ENCODE assay signal across 8 cellular contexts in the genomic region with DNA sequence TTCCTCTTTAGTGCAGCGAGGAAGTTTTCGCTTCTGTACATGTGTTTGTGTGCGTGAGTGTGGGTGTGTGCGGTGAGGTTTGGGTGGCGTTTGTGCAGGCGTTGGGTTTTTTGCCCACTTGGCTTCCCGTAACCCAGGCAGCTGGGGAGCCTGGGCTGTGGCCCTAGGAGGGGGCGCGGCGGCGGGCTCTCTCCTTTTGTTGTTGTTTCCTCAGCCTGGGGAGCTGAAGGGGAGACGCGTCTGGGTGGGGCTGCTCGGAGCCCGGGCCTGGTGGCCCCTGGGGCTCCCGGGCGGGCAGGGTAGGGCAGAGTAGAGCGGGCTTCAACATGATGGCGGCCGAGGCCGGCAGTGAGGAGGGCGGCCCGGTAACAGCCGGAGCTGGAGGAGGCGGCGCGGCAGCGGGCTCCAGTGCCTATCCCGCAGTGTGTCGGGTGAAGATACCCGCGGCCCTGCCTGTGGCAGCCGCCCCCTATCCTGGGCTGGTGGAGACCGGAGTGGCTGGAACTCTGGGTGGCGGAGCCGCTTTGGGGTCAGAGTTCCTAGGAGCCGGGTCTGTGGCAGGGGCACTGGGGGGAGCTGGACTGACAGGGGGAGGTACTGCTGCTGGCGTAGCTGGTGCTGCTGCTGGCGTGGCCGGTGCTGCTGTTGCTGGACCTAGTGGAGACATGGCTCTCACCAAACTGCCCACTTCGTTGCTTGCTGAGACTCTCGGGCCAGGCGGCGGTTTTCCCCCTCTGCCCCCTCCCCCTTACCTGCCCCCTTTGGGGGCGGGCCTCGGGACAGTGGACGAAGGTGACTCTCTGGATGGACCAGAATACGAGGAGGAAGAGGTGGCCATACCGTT. TPM values are rescaled to one million over a fixed set of nuclear protein-coding genes. Genes with fewer than 3 reads are reported as not detected.
DNase-seq lines count a peak whose midpoint lies in the region; ATAC-seq and TF ChIP-seq lines count a peak whose summit lies in the region.

No MANE protein-coding gene starts in this region.

- H3K4me3 ChIP-seq in Caco-2 (ENCODE audit: low read depth, low read length) (peak overlapping the region; percentile 96), osteoblast (ENCODE audit: insufficient read depth, low read length) (peak overlapping the region; percentile 92), thymus (ENCODE audit: low read length) (peak overlapping the region; percentile 76)

- H3K4me1 Mint-ChIP-seq in Caco-2 (ENCODE audit: low read depth, unreplicated experiment) = peaks cover 13% of the 10 kb centered on the region
- peaks cover 25% of the 10 kb centered on the region for H3K4me1 Mint-ChIP-seq in activated naive CD8-positive, alpha-beta T cell treated with anti-CD3 and anti-CD28 coated beads for 36 hours

- H3K36me3 Mint-ChIP-seq in Caco-2 (ENCODE audit: insufficient read depth, unreplicated experiment) = peaks cover 27% of the 10 kb centered on the region
- H3K36me3 Mint-ChIP-seq in activated naive CD8-positive, alpha-beta T cell treated with anti-CD3 and anti-CD28 coated beads for 36 hours = peaks cover 22% of the 10 kb centered on the region

- in situ Hi-C loops in SK-MEL-5 (cut with HindIII; ENCODE audit: low pct_unique_long_range_greater_than_20kb, low sequenced_read_pairs) = no loop called here

- no peaks in the 10 kb centered on the region for H3K9me3 Mint-ChIP-seq in Caco-2 (ENCODE audit: unreplicated experiment)
- H3K9me3 Mint-ChIP-seq in activated naive CD8-positive, alpha-beta T cell treated with anti-CD3 and anti-CD28 coated beads for 36 hours = no peaks in the 10 kb centered on the region

- peak overlapping the region; percentile 83 for H3K27ac Mint-ChIP-seq in Caco-2 (ENCODE audit: unreplicated experiment)
- H3K27ac Mint-ChIP-seq in activated naive CD8-positive, alpha-beta T cell treated with anti-CD3 and anti-CD28 coated beads for 36 hours = peak overlapping the region; percentile 95

- POLR2A ChIA-PET in Caco-2 (lab: Charles Lee) = interaction anchor here (0.6 to 1.4 kb wide), 5 partner anchors 53 to 287 kb away, joined by 4 to 6 read pairs (median 4); partner anchors contain the start of gene CCNH

- no peaks in the 10 kb centered on the region for H3K27me3 Mint-ChIP-seq in Caco-2 (ENCODE audit: insufficient read depth, unreplicated experiment)
- H3K27me3 Mint-ChIP-seq in activated naive CD8-positive, alpha-beta T cell treated with anti-CD3 and anti-CD28 coated beads for 36 hours = peaks cover 3% of the 10 kb centered on the region

- H3K27ac ChIP-seq in osteoblast (ENCODE audit: low read depth, low read length) (peak overlapping the region; percentile 76), thymus (ENCODE audit: low read depth) (peak overlapping the region; percentile 90)

- CTCF ChIA-PET in Caco-2 (lab: Charles Lee) = interaction anchor here (1.1 kb wide), 1 partner anchor 198 kb away, joined by 4 read pairs; no protein-coding TSS in a partner anchor

- peak overlapping the region; percentile 86 for H3K4me2 ChIP-seq in osteoblast (ENCODE audit: insufficient read depth, low read length)

- H4K20me1 ChIP-seq in osteoblast (ENCODE audit: insufficient read depth, low read length) = peaks cover 10% of the 10 kb centered on the region

- H3K4me1 ChIP-seq in Caco-2 (peaks cover 6% of the 10 kb centered on the region), osteoblast (ENCODE audit: insufficient read depth, low read length) (peaks cover 6% of the 10 kb centered on the region), thymus (ENCODE audit: control insufficient read depth, insufficient read depth, low read length) (peaks cover 8% of the 10 kb centered on the region)

- DNase-seq in Caco-2 = peak; percentile 77 to 81
- peak; percentile 54 for DNase-seq in SK-MEL-5 (ENCODE audit: low read depth, low spot score)
- peak; percentile 80 for DNase-seq in activated naive CD8-positive, alpha-beta T cell treated with anti-CD3 and anti-CD28 coated beads for 36 hours
- peak; percentile 66 to 91 (median 83) for DNase-seq in head of caudate nucleus
- DNase-seq in osteoblast (ENCODE audit: insufficient read length, low spot score, missing footprints) = peak; percentile 90

- TF ChIP-seq CTCF in Caco-2 (IDR thresholded peaks at IDR 0.05; ENCODE audit: insufficient read depth in 1 of 2, low read depth in 1 of 2, low read length in 1 of 2, severe bottlenecking in 1 of 2, unreplicated experiment in 1 of 2) (no peak), osteoblast (IDR thresholded peaks at IDR 0.05; ENCODE audit: extremely low read depth, low read depth, low read length) (no peak)

- H3K9me3 ChIP-seq in Caco-2 = no peaks in the 10 kb centered on the region
- H3K9me3 ChIP-seq in osteoblast (ENCODE audit: low read depth, low read length) = no peaks in the 10 kb centered on the region
- no peaks in the 10 kb centered on the region for H3K9me3 ChIP-seq in thymus (ENCODE audit: control insufficient read depth)

- no TSS peak for BruUV-seq in Caco-2 (replicated peaks; lab: Mats Ljungman, UMichigan)

- H3K4me3 Mint-ChIP-seq in Caco-2 (ENCODE audit: unreplicated experiment) = peak overlapping the region; percentile 81
- H3K4me3 Mint-ChIP-seq in activated naive CD8-positive, alpha-beta T cell treated with anti-CD3 and anti-CD28 coated beads for 36 hours = peak overlapping the region; percentile 96

- intact Hi-C loops in Caco-2 (cut with micrococcal nuclease; ENCODE audit: unreplicated experiment) = loop anchor here (2.0 to 5.0 kb wide), 2 partner anchors 42 to 119 kb away; no protein-coding TSS in a partner anchor
- intact Hi-C loops in head of caudate nucleus (cut with DNase I) = loop anchor here (10.0 kb wide), 1 partner anchor 146 kb away; the partner anchor contains the start of gene CCNH

- H3K27me3 ChIP-seq in Caco-2 (replicated peaks; ENCODE audit: control insufficient read depth, insufficient read depth, low read length) (no peaks in the 10 kb centered on the region), osteoblast (ENCODE audit: insufficient read depth, low read length) (no peaks in the 10 kb centered on the region), thymus (ENCODE audit: control insufficient read depth, insufficient read depth) (no peaks in the 10 kb centered on the region)

- no peaks in the 10 kb centered on the region for H3K36me3 ChIP-seq in Caco-2 (ENCODE audit: control insufficient read depth, insufficient read depth, low read length)
- peaks cover 10% of the 10 kb centered on the region for H3K36me3 ChIP-seq in osteoblast (ENCODE audit: insufficient read depth, low read length)
- no peaks in the 10 kb centered on the region for H3K36me3 ChIP-seq in thymus (ENCODE audit: control insufficient read depth, insufficient read depth)

- ATAC-seq in GM19452 (IDR thresholded peaks at IDR 0.05; ENCODE audit: unreplicated experiment) (peak; percentile 66), HG03558 (IDR thresholded peaks at IDR 0.05; ENCODE audit: extremely low read depth, unreplicated experiment) (peak; percentile 31)

- H2AFZ ChIP-seq in osteoblast (ENCODE audit: low read length) = peak overlapping the region; percentile 84

- H3K79me2 ChIP-seq in osteoblast (ENCODE audit: insufficient read depth, low read length) = peaks cover 56% of the 10 kb centered on the region

- under 1% methylated on average over 49 of the region's 49 CpGs for WGBS in thymus

RNA-seq across cellular contexts. Expression of gene RASA1, which starts 0.7 kb away (rescaled TPM):
- total RNA-seq in Caco-2 (2022) (23.0 and 24.4 TPM in 2 replicates), osteoblast (42.4 and 43.8 TPM in 2 replicates)
- total RNA-seq in SK-MEL-5 (2014; rRNA removed; shearing (Covaris generic)) = 16.5 and 21.0 TPM in 2 replicates
- 19.3 and 30.6 TPM in 2 replicates for polyA plus RNA-seq in SK-MEL-5 (2015; cell fraction: cytosol; rRNA removed)
- 41.1 and 41.6 TPM in 2 replicates for polyA plus RNA-seq in SK-MEL-5 (2015; cell fraction: nucleus; rRNA removed)
- total RNA-seq in activated naive CD8-positive, alpha-beta T cell treated with anti-CD3 and anti-CD28 coated beads for 36 hours = 10 to 100 TPM; 19.2 to 21.7 TPM
- 29.6 TPM for polyA plus RNA-seq in thymus

Comparison
In these comparisons a context has a peak if more than half of its experiments do, and no peak if none do; other contexts are left out.
1. Peak in every context shown above with its lines: DNase-seq, ATAC-seq, H3K4me3 ChIP-seq and H3K27ac ChIP-seq.